Comparison of ENCODE assay signal across 26 cellular contexts in the genomic region with DNA sequence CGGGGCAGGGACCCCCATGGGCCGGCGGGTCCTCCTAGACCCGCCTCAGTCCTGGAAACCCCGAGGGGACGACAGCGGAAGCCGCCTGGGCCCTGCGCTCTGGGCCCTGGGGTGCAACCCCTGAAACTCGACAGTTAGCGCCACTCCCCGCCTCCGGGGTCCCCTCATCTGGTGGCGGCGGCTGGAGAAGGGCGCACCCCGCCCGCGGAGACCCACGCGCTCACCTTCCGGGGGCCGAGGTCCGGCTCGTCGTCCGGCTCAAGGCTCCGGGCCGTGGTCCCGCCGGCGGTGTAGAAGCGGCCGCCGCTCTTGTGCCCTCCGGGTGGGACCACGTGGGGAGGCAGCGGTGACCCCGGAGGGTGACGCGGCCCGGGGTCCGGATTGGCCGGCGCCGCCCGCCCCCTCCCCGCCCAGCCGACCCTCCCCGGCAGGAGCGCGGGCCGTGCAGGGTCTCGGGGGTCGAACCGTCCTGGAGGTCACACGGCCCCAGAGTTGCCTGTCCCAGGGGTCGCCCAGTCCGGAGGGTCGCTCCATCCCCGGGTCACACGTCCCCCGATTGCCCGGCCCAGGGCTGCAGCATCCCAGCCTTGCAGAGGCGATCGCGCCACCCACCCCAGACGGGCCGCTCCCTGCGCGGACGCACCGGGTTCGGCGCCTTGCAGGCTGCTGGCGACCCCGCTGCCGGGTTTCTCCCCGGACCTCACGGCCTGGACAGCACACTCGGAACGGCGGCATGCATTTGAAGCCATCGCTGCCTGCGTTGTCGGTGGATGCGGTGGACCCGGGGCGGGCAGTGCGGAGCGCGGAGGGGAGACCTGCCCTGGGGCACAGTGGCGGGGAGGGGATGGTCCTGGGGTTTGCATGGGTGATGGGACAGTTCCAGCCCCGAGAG. TPM values are rescaled to one million over a fixed set of nuclear protein-coding genes. Genes with fewer than 3 reads are reported as not detected.
DNase-seq lines count a peak whose midpoint lies in the region; ATAC-seq and TF ChIP-seq lines count a peak whose summit lies in the region.
"Had no signal": no experiment of that assay in that cellular context is flagged by ENCODE, and none has a peak within 500 bp of the region (broad histone marks: within the 10 kb centered on the region; RNA-seq: fewer than 3 reads in every experiment).

No MANE protein-coding gene starts in this region.

- H3K9me3 ChIP-seq in iPS-20b (ENCODE audit: insufficient read depth, low read depth, low read length) = no peaks in the 10 kb centered on the region
- H3K9me3 ChIP-seq: sigmoid colon, SJSA1, thoracic aorta had no signal

- H3K36me3 ChIP-seq in H7 (replicated peaks; ENCODE audit: control insufficient read depth, insufficient read depth, low read length) (no peaks in the 10 kb centered on the region), iPS-20b (ENCODE audit: insufficient read depth, low read depth, low read length) (no peaks in the 10 kb centered on the region)
- H3K36me3 ChIP-seq: brain microvascular endothelial cell, sigmoid colon, SJSA1, thoracic aorta had no signal

- H3K4me1 ChIP-seq in iPS-20b (ENCODE audit: insufficient read depth, low read length) = peaks cover 3% of the 10 kb centered on the region; the same call in 1 of the 2 replicates
- H3K4me1 ChIP-seq: SJSA1 had no signal

- ATAC-seq in WTC11 (peak; percentile 21), HG03108 (IDR thresholded peaks at IDR 0.05; ENCODE audit: unreplicated experiment) (no peak), HG03442 (IDR thresholded peaks at IDR 0.05; ENCODE audit: unreplicated experiment) (no peak)
- ATAC-seq: T-helper 17 cell had no signal

- H3K9me3 Mint-ChIP-seq in WTC11 = no peaks in the 10 kb centered on the region
- H3K9me3 Mint-ChIP-seq: dendritic cell treated with granulocyte-macrophage colony-stimulating factor and Interleukin-4, amounts not matched to agents 40 ng/mL and 50 ng/mL, for 4 days; IgD-negative memory B cell had no signal

- no peaks in the 10 kb centered on the region for H3K36me3 Mint-ChIP-seq in WTC11
- H3K36me3 Mint-ChIP-seq: CD4-positive, CD25-positive, alpha-beta regulatory T cell; IgD-negative memory B cell had no signal

- DNase-seq in H7 (peak; percentile 79), WTC11 (ENCODE audit: low spot score) (peak; percentile 39), retina (peak; percentile 61), GOT3 (lab: John Stamatoyannopoulos, UW) (no peak)
- DNase-seq: activated CD4-positive, alpha-beta T cell treated with anti-CD3 and anti-CD28 coated beads, Interleukin-2, amount 50 U/mL, for 1 hour; activated CD8-positive, alpha-beta memory T cell treated with anti-CD3 and anti-CD28 coated beads, Interleukin-2, amount 50 U/mL, for 48 hours; brain microvascular endothelial cell; CD4-positive, CD25-positive, alpha-beta regulatory T cell; DMS 273 treated with DMSO at 0.1 percent for 48 hours; head of caudate nucleus; NCI-H1417; NCI-H2107; NCI-H510A treated with DMSO at 0.1 percent for 48 hours; PC-9; sigmoid colon; T-helper 17 cell had no signal

- POLR2A ChIA-PET in WTC11 (lab: Charles Lee) = no interaction called here

- H3K4me3 ChIP-seq in H7 (ENCODE audit: insufficient read depth, low read depth, low read length) = no peak overlapping the region
- H3K4me3 ChIP-seq in iPS-20b (ENCODE audit: low read length) = peak overlapping the region; percentile 50; the same call in 1 of the 2 replicates
- H3K4me3 ChIP-seq: PC-9, SJSA1, thoracic aorta had no signal

- peak overlapping the region; percentile 54 for H3K4me3 Mint-ChIP-seq in WTC11
- H3K4me3 Mint-ChIP-seq: CD4-positive, CD25-positive, alpha-beta regulatory T cell; dendritic cell treated with granulocyte-macrophage colony-stimulating factor and Interleukin-4, amounts not matched to agents 40 ng/mL and 50 ng/mL, for 4 days; IgD-negative memory B cell; T-helper 17 cell had no signal

- H3K27me3 ChIP-seq in H7 (ENCODE audit: control insufficient read depth, insufficient read depth, low read length) = no peaks in the 10 kb centered on the region
- H3K27me3 ChIP-seq in iPS-20b (ENCODE audit: insufficient read depth, low read length) = peaks cover 56% of the 10 kb centered on the region
- H3K27me3 ChIP-seq: SJSA1 had no signal

- H3K27ac Mint-ChIP-seq in WTC11 = no peak overlapping the region
- H3K27ac Mint-ChIP-seq: CD4-positive, CD25-positive, alpha-beta regulatory T cell; dendritic cell treated with granulocyte-macrophage colony-stimulating factor and Interleukin-4, amounts not matched to agents 40 ng/mL and 50 ng/mL, for 4 days; IgD-negative memory B cell; T-helper 17 cell had no signal

- TF ChIP-seq CTCF in WTC11 (IDR thresholded peaks at IDR 0.05) = no peak

- peaks cover 33% of the 10 kb centered on the region for H3K27me3 Mint-ChIP-seq in WTC11 (ENCODE audit: low read depth)

- CTCF ChIA-PET in WTC11 (lab: Charles Lee) = interaction anchor here (1.0 to 1.8 kb wide), 6 partner anchors 8 to 78 kb away, joined by 3 to 11 read pairs (median 6); no protein-coding TSS in a partner anchor

- H3K4me1 Mint-ChIP-seq in WTC11 = peaks cover 41% of the 10 kb centered on the region
- H3K4me1 Mint-ChIP-seq: CD4-positive, CD25-positive, alpha-beta regulatory T cell; T-helper 17 cell had no signal

- H3K27ac ChIP-seq in iPS-20b (ENCODE audit: low read length) = no peak overlapping the region
- H3K27ac ChIP-seq: brain microvascular endothelial cell, HL-60, PC-9, sigmoid colon, SJSA1, thoracic aorta had no signal

- H3K9ac ChIP-seq in iPS-20b (ENCODE audit: low read depth, low read length) = no peak overlapping the region

TF ChIP-seq in WTC11, 78 proteins besides CTCF, POLR2A, EP300 and RAD21 (continues in another document):
- TF ChIP-seq, protein P1, sequence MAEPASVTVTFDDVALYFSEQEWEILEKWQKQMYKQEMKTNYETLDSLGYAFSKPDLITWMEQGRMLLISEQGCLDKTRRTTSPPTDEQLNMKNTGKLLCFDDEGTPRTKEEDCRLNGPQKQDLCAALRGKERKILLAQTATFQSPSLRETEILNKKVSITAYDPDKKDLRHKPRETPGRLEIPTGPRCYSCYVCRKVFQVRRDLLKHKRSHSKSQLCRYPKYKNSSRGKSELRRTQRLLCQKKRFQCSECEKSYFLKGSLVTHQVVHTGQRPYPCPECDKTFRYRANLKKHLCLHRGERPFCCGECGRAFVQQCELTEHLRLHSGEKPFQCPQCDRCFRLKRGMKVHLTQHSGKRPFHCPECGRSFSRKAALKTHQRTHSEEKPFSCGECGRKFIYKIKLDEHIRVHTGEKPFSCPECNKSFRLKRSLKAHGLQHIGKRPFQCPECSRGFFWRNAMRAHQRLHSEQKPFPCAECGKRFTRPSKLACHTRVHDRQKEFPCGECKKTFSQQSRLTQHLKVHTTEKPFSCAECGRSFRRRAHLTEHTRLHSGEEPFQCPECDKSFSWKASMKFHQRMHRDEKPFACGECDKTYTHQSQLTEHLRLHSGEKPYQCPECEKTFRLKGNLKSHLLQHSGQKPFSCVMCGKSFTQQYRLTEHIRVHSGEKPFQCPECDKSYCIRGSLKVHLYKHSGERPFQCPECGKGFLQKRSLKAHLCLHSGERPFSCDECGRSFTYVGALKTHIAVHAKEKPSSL (CRISPR knock-in tag; conservative IDR thresholded peaks at IDR 0.05) = no peak
- TF ChIP-seq GRHL2 (CRISPR knock-in tag; IDR thresholded peaks at IDR 0.05; ENCODE audit: insufficient replicate concordance, severe bottlenecking) (no peak), ZNF138 (CRISPR knock-in tag; conservative IDR thresholded peaks at IDR 0.05) (no peak), HMGA2 (CRISPR knock-in tag; IDR thresholded peaks at IDR 0.05) (no peak), TP53 (CRISPR knock-in tag; IDR thresholded peaks at IDR 0.05) (peak; percentile 66), SMAD3 (CRISPR knock-in tag; IDR thresholded peaks at IDR 0.05; ENCODE audit: borderline replicate concordance) (no peak), RORB (CRISPR knock-in tag; IDR thresholded peaks at IDR 0.05) (no peak)
- TF ChIP-seq, protein P2, sequence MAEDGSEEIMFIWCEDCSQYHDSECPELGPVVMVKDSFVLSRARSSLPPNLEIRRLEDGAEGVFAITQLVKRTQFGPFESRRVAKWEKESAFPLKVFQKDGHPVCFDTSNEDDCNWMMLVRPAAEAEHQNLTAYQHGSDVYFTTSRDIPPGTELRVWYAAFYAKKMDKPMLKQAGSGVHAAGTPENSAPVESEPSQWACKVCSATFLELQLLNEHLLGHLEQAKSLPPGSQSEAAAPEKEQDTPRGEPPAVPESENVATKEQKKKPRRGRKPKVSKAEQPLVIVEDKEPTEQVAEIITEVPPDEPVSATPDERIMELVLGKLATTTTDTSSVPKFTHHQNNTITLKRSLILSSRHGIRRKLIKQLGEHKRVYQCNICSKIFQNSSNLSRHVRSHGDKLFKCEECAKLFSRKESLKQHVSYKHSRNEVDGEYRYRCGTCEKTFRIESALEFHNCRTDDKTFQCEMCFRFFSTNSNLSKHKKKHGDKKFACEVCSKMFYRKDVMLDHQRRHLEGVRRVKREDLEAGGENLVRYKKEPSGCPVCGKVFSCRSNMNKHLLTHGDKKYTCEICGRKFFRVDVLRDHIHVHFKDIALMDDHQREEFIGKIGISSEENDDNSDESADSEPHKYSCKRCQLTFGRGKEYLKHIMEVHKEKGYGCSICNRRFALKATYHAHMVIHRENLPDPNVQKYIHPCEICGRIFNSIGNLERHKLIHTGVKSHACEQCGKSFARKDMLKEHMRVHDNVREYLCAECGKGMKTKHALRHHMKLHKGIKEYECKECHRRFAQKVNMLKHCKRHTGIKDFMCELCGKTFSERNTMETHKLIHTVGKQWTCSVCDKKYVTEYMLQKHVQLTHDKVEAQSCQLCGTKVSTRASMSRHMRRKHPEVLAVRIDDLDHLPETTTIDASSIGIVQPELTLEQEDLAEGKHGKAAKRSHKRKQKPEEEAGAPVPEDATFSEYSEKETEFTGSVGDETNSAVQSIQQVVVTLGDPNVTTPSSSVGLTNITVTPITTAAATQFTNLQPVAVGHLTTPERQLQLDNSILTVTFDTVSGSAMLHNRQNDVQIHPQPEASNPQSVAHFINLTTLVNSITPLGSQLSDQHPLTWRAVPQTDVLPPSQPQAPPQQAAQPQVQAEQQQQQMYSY (CRISPR knock-in tag; IDR thresholded peaks at IDR 0.05) = no peak
- TF ChIP-seq, protein P3, sequence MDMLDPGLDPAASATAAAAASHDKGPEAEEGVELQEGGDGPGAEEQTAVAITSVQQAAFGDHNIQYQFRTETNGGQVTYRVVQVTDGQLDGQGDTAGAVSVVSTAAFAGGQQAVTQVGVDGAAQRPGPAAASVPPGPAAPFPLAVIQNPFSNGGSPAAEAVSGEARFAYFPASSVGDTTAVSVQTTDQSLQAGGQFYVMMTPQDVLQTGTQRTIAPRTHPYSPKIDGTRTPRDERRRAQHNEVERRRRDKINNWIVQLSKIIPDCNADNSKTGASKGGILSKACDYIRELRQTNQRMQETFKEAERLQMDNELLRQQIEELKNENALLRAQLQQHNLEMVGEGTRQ (CRISPR knock-in tag; IDR thresholded peaks at IDR 0.05) = peak; percentile 19; the same call in 1 of the 2 replicates

RNA-seq across cellular contexts. Expression of a gene that starts 22.4 kb away (rescaled TPM):
- total RNA-seq in H7 (2014; rRNA removed; shearing (Covaris generic)) = 0.11 TPM in 1 of 2 replicates, not detected in the other
- total RNA-seq in WTC11 (2021) = 0.57 to 0.98 TPM (median 0.69 TPM) in 3 replicates
- total RNA-seq: CD4-positive, CD25-positive, alpha-beta regulatory T cell; H4; lung microvascular endothelial cell; PC-9; SJSA1; T-helper 17 cell; thoracic aorta had no signal
